In the genomic region with DNA sequence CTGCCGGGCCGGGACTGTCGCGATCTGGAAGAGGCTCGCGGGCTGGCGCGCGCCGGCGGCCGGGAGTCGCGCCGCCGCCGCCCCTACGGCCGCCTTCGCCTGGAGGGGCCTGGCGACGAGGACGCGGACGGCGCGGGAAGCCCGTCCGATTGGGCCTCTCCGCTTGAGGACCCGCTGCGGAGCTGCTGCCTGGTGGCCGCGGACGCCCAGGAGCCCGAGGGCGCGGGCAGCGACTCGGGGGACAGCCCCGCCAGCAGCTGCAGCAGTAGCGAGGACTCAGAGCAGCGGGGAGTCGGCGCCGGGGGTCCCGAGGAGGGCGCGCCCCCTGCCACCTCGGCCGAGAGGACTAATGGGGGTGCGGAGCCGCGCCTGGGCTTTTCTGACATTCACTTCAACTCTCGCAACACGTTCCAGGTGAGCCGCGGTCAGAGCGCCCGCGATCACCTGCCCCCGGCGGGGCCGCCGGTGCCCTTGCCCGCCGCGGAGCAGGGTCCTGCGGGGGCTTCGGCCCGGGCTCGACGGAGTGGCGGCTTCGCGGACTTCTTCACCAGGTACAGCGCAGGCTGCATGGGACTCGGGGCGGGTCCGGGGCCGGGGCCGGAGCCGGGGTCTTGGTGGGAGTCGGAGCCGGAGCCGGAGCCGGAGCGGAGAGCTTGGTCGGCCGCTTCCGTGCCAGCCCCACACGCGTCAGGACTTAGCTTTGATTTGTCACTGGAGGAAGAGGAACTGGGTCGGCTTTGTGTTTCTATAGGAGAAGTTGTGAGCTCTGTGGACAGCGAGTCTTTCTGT, we compare ENCODE assay signal across 1 cellular context.
A peak's percentile ranks its signal among the peaks of the same experiment; 100 is the strongest.
TF ChIP-seq lines count a peak whose summit lies in the region.

No MANE protein-coding gene starts in this region.

TF ChIP-seq in GM12878, 131 proteins besides CTCF, POLR2A, EP300 and RAD21 (continues in another document):
- TF ChIP-seq, protein P1, sequence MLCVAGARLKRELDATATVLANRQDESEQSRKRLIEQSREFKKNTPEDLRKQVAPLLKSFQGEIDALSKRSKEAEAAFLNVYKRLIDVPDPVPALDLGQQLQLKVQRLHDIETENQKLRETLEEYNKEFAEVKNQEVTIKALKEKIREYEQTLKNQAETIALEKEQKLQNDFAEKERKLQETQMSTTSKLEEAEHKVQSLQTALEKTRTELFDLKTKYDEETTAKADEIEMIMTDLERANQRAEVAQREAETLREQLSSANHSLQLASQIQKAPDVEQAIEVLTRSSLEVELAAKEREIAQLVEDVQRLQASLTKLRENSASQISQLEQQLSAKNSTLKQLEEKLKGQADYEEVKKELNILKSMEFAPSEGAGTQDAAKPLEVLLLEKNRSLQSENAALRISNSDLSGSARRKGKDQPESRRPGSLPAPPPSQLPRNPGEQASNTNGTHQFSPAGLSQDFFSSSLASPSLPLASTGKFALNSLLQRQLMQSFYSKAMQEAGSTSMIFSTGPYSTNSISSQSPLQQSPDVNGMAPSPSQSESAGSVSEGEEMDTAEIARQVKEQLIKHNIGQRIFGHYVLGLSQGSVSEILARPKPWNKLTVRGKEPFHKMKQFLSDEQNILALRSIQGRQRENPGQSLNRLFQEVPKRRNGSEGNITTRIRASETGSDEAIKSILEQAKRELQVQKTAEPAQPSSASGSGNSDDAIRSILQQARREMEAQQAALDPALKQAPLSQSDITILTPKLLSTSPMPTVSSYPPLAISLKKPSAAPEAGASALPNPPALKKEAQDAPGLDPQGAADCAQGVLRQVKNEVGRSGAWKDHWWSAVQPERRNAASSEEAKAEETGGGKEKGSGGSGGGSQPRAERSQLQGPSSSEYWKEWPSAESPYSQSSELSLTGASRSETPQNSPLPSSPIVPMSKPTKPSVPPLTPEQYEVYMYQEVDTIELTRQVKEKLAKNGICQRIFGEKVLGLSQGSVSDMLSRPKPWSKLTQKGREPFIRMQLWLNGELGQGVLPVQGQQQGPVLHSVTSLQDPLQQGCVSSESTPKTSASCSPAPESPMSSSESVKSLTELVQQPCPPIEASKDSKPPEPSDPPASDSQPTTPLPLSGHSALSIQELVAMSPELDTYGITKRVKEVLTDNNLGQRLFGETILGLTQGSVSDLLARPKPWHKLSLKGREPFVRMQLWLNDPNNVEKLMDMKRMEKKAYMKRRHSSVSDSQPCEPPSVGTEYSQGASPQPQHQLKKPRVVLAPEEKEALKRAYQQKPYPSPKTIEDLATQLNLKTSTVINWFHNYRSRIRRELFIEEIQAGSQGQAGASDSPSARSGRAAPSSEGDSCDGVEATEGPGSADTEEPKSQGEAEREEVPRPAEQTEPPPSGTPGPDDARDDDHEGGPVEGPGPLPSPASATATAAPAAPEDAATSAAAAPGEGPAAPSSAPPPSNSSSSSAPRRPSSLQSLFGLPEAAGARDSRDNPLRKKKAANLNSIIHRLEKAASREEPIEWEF (IDR thresholded peaks at IDR 0.05; ENCODE audit: insufficient replicate concordance, low read depth, low read length) = no peak
- TF ChIP-seq, protein P2, sequence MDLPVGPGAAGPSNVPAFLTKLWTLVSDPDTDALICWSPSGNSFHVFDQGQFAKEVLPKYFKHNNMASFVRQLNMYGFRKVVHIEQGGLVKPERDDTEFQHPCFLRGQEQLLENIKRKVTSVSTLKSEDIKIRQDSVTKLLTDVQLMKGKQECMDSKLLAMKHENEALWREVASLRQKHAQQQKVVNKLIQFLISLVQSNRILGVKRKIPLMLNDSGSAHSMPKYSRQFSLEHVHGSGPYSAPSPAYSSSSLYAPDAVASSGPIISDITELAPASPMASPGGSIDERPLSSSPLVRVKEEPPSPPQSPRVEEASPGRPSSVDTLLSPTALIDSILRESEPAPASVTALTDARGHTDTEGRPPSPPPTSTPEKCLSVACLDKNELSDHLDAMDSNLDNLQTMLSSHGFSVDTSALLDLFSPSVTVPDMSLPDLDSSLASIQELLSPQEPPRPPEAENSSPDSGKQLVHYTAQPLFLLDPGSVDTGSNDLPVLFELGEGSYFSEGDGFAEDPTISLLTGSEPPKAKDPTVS (IDR thresholded peaks at IDR 0.05; ENCODE audit: low read depth, low read length) = no peak
- TF ChIP-seq RUNX3 (IDR thresholded peaks at IDR 0.05; ENCODE audit: low read length) = no peak
- TF ChIP-seq, protein P3, sequence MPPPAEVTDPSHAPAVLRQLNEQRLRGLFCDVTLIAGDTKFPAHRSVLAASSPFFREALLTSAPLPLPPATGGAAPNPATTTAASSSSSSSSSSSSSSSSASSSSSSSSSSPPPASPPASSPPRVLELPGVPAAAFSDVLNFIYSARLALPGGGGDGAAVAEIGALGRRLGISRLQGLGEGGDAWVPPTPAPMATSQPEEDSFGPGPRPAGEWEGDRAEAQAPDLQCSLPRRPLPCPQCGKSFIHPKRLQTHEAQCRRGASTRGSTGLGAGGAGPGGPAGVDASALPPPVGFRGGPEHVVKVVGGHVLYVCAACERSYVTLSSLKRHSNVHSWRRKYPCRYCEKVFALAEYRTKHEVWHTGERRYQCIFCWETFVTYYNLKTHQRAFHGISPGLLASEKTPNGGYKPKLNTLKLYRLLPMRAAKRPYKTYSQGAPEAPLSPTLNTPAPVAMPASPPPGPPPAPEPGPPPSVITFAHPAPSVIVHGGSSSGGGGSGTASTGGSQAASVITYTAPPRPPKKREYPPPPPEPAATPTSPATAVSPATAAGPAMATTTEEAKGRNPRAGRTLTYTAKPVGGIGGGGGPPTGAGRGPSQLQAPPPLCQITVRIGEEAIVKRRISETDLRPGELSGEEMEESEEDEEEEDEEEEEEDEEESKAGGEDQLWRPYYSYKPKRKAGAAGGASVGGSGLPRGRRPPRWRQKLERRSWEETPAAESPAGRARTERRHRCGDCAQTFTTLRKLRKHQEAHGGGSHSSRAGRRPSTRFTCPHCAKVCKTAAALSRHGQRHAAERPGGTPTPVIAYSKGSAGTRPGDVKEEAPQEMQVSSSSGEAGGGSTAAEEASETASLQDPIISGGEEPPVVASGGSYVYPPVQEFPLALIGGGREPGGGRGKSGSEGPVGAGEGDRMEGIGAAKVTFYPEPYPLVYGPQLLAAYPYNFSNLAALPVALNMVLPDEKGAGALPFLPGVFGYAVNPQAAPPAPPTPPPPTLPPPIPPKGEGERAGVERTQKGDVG (CRISPR knock-in tag; IDR thresholded peaks at IDR 0.05) = no peak
- no peak for TF ChIP-seq FOXM1 (IDR thresholded peaks at IDR 0.05; ENCODE audit: low read depth, low read length)
- TF ChIP-seq JUND (IDR thresholded peaks at IDR 0.05; ENCODE audit: low read depth, low read length) = no peak
- no peak for TF ChIP-seq NFIC (IDR thresholded peaks at IDR 0.05; ENCODE audit: low read depth, low read length)
- TF ChIP-seq ZNF217 (IDR thresholded peaks at IDR 0.05) = peak; percentile 14; the same call in 1 of the 2 replicates
- TF ChIP-seq MTA3 (IDR thresholded peaks at IDR 0.05; ENCODE audit: borderline replicate concordance, low read length) = no peak
- TF ChIP-seq ESRRA (IDR thresholded peaks at IDR 0.05; ENCODE audit: low read length) = no peak
- TF ChIP-seq LARP7 (IDR thresholded peaks at IDR 0.05) = 0 out of 2 replicates have a peak, but pooled peaks have one; percentile 47
- no peak for TF ChIP-seq ZNF24 (IDR thresholded peaks at IDR 0.05)
- TF ChIP-seq, protein P4, sequence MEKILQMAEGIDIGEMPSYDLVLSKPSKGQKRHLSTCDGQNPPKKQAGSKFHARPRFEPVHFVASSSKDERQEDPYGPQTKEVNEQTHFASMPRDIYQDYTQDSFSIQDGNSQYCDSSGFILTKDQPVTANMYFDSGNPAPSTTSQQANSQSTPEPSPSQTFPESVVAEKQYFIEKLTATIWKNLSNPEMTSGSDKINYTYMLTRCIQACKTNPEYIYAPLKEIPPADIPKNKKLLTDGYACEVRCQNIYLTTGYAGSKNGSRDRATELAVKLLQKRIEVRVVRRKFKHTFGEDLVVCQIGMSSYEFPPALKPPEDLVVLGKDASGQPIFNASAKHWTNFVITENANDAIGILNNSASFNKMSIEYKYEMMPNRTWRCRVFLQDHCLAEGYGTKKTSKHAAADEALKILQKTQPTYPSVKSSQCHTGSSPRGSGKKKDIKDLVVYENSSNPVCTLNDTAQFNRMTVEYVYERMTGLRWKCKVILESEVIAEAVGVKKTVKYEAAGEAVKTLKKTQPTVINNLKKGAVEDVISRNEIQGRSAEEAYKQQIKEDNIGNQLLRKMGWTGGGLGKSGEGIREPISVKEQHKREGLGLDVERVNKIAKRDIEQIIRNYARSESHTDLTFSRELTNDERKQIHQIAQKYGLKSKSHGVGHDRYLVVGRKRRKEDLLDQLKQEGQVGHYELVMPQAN (conservative IDR thresholded peaks at IDR 0.05) = no peak; the same call in 1 of the 2 replicates
- no peak for TF ChIP-seq TCF7 (IDR thresholded peaks at IDR 0.05; ENCODE audit: borderline replicate concordance)
- TF ChIP-seq TBL1XR1 (IDR thresholded peaks at IDR 0.05; ENCODE audit: low read depth, low read length) = no peak
- no peak for TF ChIP-seq TCF3 (IDR thresholded peaks at IDR 0.05; ENCODE audit: borderline replicate concordance, insufficient read depth, low read depth, low read length)
- no peak for TF ChIP-seq NR2F1 (conservative IDR thresholded peaks at IDR 0.05)
- 0 out of 2 replicates have a peak, but pooled peaks have one; percentile 18 for TF ChIP-seq CBFB (IDR thresholded peaks at IDR 0.05; ENCODE audit: low read depth)
- TF ChIP-seq BHLHE40 (IDR thresholded peaks at IDR 0.05; ENCODE audit: borderline replicate concordance in 1 of 2, low read depth in 2 of 2, low read length in 1 of 2) = peak in 1 of 2 experiments; percentile 42; a peak in 2 of 4 replicates
- TF ChIP-seq, protein P5, sequence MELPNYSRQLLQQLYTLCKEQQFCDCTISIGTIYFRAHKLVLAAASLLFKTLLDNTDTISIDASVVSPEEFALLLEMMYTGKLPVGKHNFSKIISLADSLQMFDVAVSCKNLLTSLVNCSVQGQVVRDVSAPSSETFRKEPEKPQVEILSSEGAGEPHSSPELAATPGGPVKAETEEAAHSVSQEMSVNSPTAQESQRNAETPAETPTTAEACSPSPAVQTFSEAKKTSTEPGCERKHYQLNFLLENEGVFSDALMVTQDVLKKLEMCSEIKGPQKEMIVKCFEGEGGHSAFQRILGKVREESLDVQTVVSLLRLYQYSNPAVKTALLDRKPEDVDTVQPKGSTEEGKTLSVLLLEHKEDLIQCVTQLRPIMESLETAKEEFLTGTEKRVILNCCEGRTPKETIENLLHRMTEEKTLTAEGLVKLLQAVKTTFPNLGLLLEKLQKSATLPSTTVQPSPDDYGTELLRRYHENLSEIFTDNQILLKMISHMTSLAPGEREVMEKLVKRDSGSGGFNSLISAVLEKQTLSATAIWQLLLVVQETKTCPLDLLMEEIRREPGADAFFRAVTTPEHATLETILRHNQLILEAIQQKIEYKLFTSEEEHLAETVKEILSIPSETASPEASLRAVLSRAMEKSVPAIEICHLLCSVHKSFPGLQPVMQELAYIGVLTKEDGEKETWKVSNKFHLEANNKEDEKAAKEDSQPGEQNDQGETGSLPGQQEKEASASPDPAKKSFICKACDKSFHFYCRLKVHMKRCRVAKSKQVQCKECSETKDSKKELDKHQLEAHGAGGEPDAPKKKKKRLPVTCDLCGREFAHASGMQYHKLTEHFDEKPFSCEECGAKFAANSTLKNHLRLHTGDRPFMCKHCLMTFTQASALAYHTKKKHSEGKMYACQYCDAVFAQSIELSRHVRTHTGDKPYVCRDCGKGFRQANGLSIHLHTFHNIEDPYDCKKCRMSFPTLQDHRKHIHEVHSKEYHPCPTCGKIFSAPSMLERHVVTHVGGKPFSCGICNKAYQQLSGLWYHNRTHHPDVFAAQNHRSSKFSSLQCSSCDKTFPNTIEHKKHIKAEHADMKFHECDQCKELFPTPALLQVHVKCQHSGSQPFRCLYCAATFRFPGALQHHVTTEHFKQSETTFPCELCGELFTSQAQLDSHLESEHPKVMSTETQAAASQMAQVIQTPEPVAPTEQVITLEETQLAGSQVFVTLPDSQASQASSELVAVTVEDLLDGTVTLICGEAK (IDR thresholded peaks at IDR 0.05; ENCODE audit: borderline replicate concordance) = no peak
- TF ChIP-seq CREB1 (IDR thresholded peaks at IDR 0.05; ENCODE audit: low read depth) = peak; percentile 43; the same call in 1 of the 2 replicates
- TF ChIP-seq YBX1 (IDR thresholded peaks at IDR 0.05) = no peak
- peak; percentile 71; the same call in 1 of the 2 replicates for TF ChIP-seq TAF1 (IDR thresholded peaks at IDR 0.05; ENCODE audit: borderline replicate concordance, low read depth, low read length)
- no peak for TF ChIP-seq ZNF274 (IDR thresholded peaks at IDR 0.05; ENCODE audit: insufficient read depth, insufficient read length)
- TF ChIP-seq CREM (IDR thresholded peaks at IDR 0.05; ENCODE audit: low read depth) = peak; percentile 60; the same call in 1 of the 2 replicates
- TF ChIP-seq, protein P6, sequence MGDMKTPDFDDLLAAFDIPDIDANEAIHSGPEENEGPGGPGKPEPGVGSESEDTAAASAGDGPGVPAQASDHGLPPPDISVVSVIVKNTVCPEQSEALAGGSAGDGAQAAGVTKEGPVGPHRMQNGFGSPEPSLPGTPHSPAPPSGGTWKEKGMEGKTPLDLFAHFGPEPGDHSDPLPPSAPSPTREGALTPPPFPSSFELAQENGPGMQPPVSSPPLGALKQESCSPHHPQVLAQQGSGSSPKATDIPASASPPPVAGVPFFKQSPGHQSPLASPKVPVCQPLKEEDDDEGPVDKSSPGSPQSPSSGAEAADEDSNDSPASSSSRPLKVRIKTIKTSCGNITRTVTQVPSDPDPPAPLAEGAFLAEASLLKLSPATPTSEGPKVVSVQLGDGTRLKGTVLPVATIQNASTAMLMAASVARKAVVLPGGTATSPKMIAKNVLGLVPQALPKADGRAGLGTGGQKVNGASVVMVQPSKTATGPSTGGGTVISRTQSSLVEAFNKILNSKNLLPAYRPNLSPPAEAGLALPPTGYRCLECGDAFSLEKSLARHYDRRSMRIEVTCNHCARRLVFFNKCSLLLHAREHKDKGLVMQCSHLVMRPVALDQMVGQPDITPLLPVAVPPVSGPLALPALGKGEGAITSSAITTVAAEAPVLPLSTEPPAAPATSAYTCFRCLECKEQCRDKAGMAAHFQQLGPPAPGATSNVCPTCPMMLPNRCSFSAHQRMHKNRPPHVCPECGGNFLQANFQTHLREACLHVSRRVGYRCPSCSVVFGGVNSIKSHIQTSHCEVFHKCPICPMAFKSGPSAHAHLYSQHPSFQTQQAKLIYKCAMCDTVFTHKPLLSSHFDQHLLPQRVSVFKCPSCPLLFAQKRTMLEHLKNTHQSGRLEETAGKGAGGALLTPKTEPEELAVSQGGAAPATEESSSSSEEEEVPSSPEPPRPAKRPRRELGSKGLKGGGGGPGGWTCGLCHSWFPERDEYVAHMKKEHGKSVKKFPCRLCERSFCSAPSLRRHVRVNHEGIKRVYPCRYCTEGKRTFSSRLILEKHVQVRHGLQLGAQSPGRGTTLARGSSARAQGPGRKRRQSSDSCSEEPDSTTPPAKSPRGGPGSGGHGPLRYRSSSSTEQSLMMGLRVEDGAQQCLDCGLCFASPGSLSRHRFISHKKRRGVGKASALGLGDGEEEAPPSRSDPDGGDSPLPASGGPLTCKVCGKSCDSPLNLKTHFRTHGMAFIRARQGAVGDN (IDR thresholded peaks at IDR 0.05) = no peak
- no peak for TF ChIP-seq KAT2A (conservative IDR thresholded peaks at IDR 0.05; ENCODE audit: control insufficient read depth, low read depth, low read length)
- no peak for TF ChIP-seq NBN (IDR thresholded peaks at IDR 0.05)
